In the genomic region with DNA sequence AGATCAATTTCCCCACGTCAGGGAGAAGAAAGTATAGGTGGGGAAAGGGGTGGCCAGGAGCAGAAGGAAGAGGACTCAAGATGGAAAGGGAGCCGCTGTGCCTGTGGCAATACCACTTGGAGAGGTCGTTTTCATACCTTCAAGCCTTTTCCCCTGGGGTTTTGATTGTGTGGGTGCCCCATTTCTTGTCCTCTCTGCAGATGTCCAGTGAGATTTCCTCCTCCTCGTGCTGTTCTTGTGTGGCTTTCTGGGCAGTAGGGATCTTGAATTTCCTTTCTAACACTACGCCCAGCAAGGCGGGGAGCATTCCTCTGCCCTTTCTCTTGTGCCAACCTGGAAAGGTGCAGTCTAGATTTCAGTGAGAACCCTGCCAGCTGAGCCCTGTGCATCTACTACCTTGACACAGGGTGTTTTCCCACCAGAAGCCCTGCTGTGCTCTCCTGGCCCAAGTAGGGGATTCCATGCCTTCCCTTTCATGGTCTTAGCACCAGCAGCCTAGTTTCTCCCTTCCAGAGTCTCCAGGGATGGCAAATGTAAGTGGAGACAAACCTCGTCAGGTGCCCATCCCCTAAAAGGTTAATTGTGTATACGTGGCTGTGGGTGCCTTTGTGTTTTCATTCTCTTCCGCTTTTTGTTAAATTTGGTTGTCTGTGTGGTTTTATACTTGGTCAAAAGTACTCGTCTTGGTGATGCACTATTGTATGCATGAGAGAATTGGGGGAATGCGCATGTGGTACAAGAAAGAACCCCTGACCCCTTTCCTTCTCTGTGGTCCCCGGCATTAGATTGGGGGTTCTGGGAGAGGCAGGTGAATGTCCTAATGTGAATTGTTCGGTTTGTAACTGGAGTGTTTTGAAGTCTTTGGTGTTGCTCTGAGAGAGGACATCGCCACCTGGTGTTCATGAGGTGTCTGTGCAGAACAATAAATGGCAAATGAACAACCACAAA, we compare ENCODE assay signal across 8 cellular contexts.
DNase-seq lines count a peak whose midpoint lies in the region; ATAC-seq and TF ChIP-seq lines count a peak whose summit lies in the region.

No MANE protein-coding gene starts in this region.

- no peaks in the 10 kb centered on the region for H3K9me3 Mint-ChIP-seq in activated naive CD4-positive, alpha-beta T cell treated with anti-CD3 and anti-CD28 coated beads, Interleukin-2, amount 50 U/mL, for 72 hours

- H3K9me3 ChIP-seq in Peyer's patch = no peaks in the 10 kb centered on the region
- no peaks in the 10 kb centered on the region for H3K9me3 ChIP-seq in smooth muscle cell (replicated peaks; ENCODE audit: low read depth)

- H3K36me3 ChIP-seq in Peyer's patch = no peaks in the 10 kb centered on the region
- no peaks in the 10 kb centered on the region for H3K36me3 ChIP-seq in smooth muscle cell (ENCODE audit: low read depth)

- H3K4me1 ChIP-seq in Peyer's patch (no peaks in the 10 kb centered on the region), smooth muscle cell (ENCODE audit: low read depth) (no peaks in the 10 kb centered on the region)

- DNase-seq in G401 (ENCODE audit: low spot score) = peak; percentile 51
- DNase-seq in HS-5 (ENCODE audit: low read depth) = peak; percentile 29
- DNase-seq in Peyer's patch = peak in 2 of 3 donors; percentile 64 to 84
- DNase-seq in activated naive CD4-positive, alpha-beta T cell treated with anti-CD3 and anti-CD28 coated beads, Interleukin-2, amount 50 U/mL, for 72 hours (ENCODE audit: low spot score in 2 of 2) = peak in 1 of 2 donors; percentile 38
- no peak for DNase-seq in left ventricle myocardium superior
- DNase-seq in smooth muscle cell (lab: John Stamatoyannopoulos, UW; ENCODE audit: unreplicated experiment) = no peak
- DNase-seq in GOT3 (lab: John Stamatoyannopoulos, UW) = no peak

- TF ChIP-seq CTCF in Peyer's patch (IDR thresholded peaks at IDR 0.05) = peak; percentile 77 to 83 (median 82)
- TF ChIP-seq CTCF in smooth muscle cell (IDR thresholded peaks at IDR 0.05; ENCODE audit: borderline replicate concordance, insufficient read depth, poor library complexity, severe bottlenecking) = peak; percentile 76

- no peaks in the 10 kb centered on the region for H3F3A ChIP-seq in smooth muscle cell (ENCODE audit: low read depth)

- no peak overlapping the region for H3K27ac Mint-ChIP-seq in activated naive CD4-positive, alpha-beta T cell treated with anti-CD3 and anti-CD28 coated beads, Interleukin-2, amount 50 U/mL, for 72 hours

- no peak overlapping the region for H2AFZ ChIP-seq in smooth muscle cell (ENCODE audit: low read depth)

- WGBS in smooth muscle cell (ENCODE audit: low lambda C conversion rate) = 57% methylated on average over 14 of the region's 14 CpGs

- intact Hi-C loops in left ventricle myocardium superior (cut with micrococcal nuclease) = loop anchor here (10.0 kb wide), 1 partner anchor 109 kb away; a partner anchor contains a TSS

- H3K9ac ChIP-seq in smooth muscle cell (ENCODE audit: low read depth) = no peak overlapping the region

- H3K27ac ChIP-seq in Peyer's patch (peak overlapping the region in 1 of 4 donors; percentile 65), smooth muscle cell (ENCODE audit: low read depth) (no peak overlapping the region)

- H3K4me3 ChIP-seq in Peyer's patch (peak overlapping the region in 2 of 4 donors; percentile 6), smooth muscle cell (no peak overlapping the region)

- H3K27me3 ChIP-seq in Peyer's patch (no peaks in the 10 kb centered on the region), smooth muscle cell (ENCODE audit: low read depth) (no peaks in the 10 kb centered on the region)

- in situ Hi-C loops in G401 (cut with HindIII; ENCODE audit: low sequenced_read_pairs) = no loop called here

- ATAC-seq in GM21447 (IDR thresholded peaks at IDR 0.05; ENCODE audit: unreplicated experiment) (peak; percentile 70), left ventricle myocardium superior (peak; percentile 60)
- peak; percentile 40 to 73 for ATAC-seq in activated naive CD4-positive, alpha-beta T cell treated with anti-CD3 and anti-CD28 coated beads, Interleukin-2, amount 50 U/mL, for 72 hours

- no peaks in the 10 kb centered on the region for H3K79me2 ChIP-seq in smooth muscle cell (ENCODE audit: low read depth)

- TF ChIP-seq POLR2A in Peyer's patch (IDR thresholded peaks at IDR 0.05) = no peak

- no peaks in the 10 kb centered on the region for H3K36me3 Mint-ChIP-seq in activated naive CD4-positive, alpha-beta T cell treated with anti-CD3 and anti-CD28 coated beads, Interleukin-2, amount 50 U/mL, for 72 hours

- no peaks in the 10 kb centered on the region for H4K20me1 ChIP-seq in smooth muscle cell (ENCODE audit: low read depth)

- no peak overlapping the region for H3K4me2 ChIP-seq in smooth muscle cell

Comparison
In these comparisons a context has a peak if more than half of its experiments do, and no peak if none do; other contexts are left out.
1. DNase-seq: peak in G401 (single experiment), HS-5 (single experiment) and Peyer's patch (2 of 3); none in left ventricle myocardium superior (single experiment), smooth muscle cell (single experiment) and GOT3 (single experiment).
2. Peak in every context shown above with its lines, with median percentiles within 50 percentile points of each other: ATAC-seq.